Comparison of ENCODE assay signal across 8 cellular contexts in the genomic region with DNA sequence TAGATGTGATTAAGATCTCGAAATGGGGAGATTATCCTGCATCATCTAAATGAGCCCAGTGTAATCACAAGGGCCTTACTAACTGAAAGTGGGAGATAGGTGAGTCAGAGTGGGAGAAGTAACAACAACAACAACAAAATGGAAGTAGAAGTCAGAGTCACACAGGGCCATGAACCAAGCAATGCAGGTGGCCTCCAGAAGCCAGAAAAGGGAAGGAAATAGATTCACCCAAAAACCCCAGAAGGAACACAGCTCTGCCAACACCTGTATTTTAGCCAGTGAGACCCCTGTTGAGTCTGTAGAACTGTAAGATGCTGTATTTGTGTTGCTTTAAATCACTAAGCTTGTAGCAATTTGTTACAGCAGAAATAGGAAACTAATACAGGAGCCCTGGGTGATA. TPM values are rescaled to one million over a fixed set of nuclear protein-coding genes. Genes with fewer than 3 reads are reported as not detected.
DNase-seq lines count a peak whose midpoint lies in the region; ATAC-seq and TF ChIP-seq lines count a peak whose summit lies in the region.

No MANE protein-coding gene starts in this region.

- peaks cover 62% of the 10 kb centered on the region for H3K36me3 ChIP-seq in RWPE2 (ENCODE audit: low read depth)

- H3K27ac ChIP-seq in RWPE2 (ENCODE audit: poor library complexity, severe bottlenecking): peak overlapping the region; percentile 94

- no peak for TF ChIP-seq CTCF in GM13976 (IDR thresholded peaks at IDR 0.05; ENCODE audit: borderline replicate concordance, control extremely low read depth, extremely low read depth, insufficient read depth, missing control alignments)
- TF ChIP-seq CTCF in RWPE2 (IDR thresholded peaks at IDR 0.05; ENCODE audit: poor library complexity, severe bottlenecking): no peak

- POLR2A ChIA-PET in HEK293T (lab: Yijun Ruan, JAX): no interaction called here

- H3K4me1 ChIP-seq in RWPE2 (ENCODE audit: insufficient read depth, poor library complexity, severe bottlenecking) (peaks cover 26% of the 10 kb centered on the region), mononuclear cell (ENCODE audit: insufficient read depth, low read length) (peaks cover 49% of the 10 kb centered on the region)

- no peaks in the 10 kb centered on the region for H3K27me3 ChIP-seq in RWPE2 (ENCODE audit: insufficient read depth, poor library complexity, severe bottlenecking)
- no peaks in the 10 kb centered on the region for H3K27me3 ChIP-seq in mononuclear cell (ENCODE audit: insufficient read depth, low read length)

- no peaks in the 10 kb centered on the region for H3K9me3 ChIP-seq in RWPE2 (ENCODE audit: severe bottlenecking)
- H3K9me3 ChIP-seq in mononuclear cell (ENCODE audit: low read depth, low read length): no peaks in the 10 kb centered on the region

- CTCF ChIA-PET in HEK293T (lab: Yijun Ruan, JAX): interaction anchor here (0.6 kb wide), 1 partner anchor 85 kb away, joined by 4 read pairs; no protein-coding TSS in a partner anchor

- in situ Hi-C loops in GM13976 (cut with MboI; ENCODE audit: low sequenced_read_pairs, unreplicated experiment): no loop called here

- ATAC-seq in GM21825 (IDR thresholded peaks at IDR 0.05; ENCODE audit: unreplicated experiment): peak; percentile 19
- no peak for ATAC-seq in RWPE2 (ENCODE audit: low read depth)

- no peak overlapping the region for H3K4me3 ChIP-seq in RWPE2 (ENCODE audit: severe bottlenecking)
- H3K4me3 ChIP-seq in mononuclear cell (ENCODE audit: low read length): peak overlapping the region; percentile 100

- peak; percentile 77 for DNase-seq in GM13976 (ENCODE audit: low spot score)
- no peak for DNase-seq in RWPE2 (ENCODE audit: low spot score)
- no peak for DNase-seq in NCI-H524 treated with DMSO at 0.1 percent for 48 hours (lab: John Stamatoyannopoulos, UW)
- DNase-seq in hepatic stellate cell (ENCODE audit: low spot score): no peak
- DNase-seq in HEK293T (ENCODE audit: extremely low spot score): no peak
- DNase-seq in COR-L47 (lab: John Stamatoyannopoulos, UW): no peak

TF ChIP-seq in HEK293T, 16 proteins besides CTCF, POLR2A, EP300 and RAD21:
- TF ChIP-seq ARNT (IDR thresholded peaks at IDR 0.05) (no peak), FOXK2 (IDR thresholded peaks at IDR 0.05) (no peak), FOXM1 (IDR thresholded peaks at IDR 0.05; ENCODE audit: borderline replicate concordance) (no peak), TARDBP (IDR thresholded peaks at IDR 0.05) (no peak), HDGF (IDR thresholded peaks at IDR 0.05; ENCODE audit: borderline replicate concordance) (no peak), LEF1 (IDR thresholded peaks at IDR 0.05; ENCODE audit: borderline replicate concordance) (no peak), ZNF384 (IDR thresholded peaks at IDR 0.05) (no peak), L3MBTL2 (conservative IDR thresholded peaks at IDR 0.05) (no peak), FOXA1 (IDR thresholded peaks at IDR 0.05) (no peak), ELF4 (IDR thresholded peaks at IDR 0.05) (no peak)
- TF ChIP-seq, protein P1, sequence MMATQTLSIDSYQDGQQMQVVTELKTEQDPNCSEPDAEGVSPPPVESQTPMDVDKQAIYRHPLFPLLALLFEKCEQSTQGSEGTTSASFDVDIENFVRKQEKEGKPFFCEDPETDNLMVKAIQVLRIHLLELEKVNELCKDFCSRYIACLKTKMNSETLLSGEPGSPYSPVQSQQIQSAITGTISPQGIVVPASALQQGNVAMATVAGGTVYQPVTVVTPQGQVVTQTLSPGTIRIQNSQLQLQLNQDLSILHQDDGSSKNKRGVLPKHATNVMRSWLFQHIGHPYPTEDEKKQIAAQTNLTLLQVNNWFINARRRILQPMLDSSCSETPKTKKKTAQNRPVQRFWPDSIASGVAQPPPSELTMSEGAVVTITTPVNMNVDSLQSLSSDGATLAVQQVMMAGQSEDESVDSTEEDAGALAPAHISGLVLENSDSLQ (IDR thresholded peaks at IDR 0.05): no peak
TF ChIP-seq in HEK293T: peak in this region for 0.

RNA-seq across cellular contexts. Expression of a gene that starts 4.1 kb away (rescaled TPM):
- 397 TPM for total RNA-seq in mononuclear cell

RNA-seq across cellular contexts. Expression of a gene that starts 21.3 kb away (rescaled TPM):
- total RNA-seq in mononuclear cell: 2.4 TPM

RNA-seq across cellular contexts. Expression of a gene that starts 24.2 kb away (rescaled TPM):
- total RNA-seq in mononuclear cell: not detected

RNA-seq across cellular contexts. Expression of a gene that starts 32.8 kb away (rescaled TPM):
- total RNA-seq in mononuclear cell: 0.63 TPM

RNA-seq across cellular contexts. Expression of a gene that starts 58.8 kb away (rescaled TPM):
- 0.10 TPM for total RNA-seq in mononuclear cell
